In the genomic region with DNA sequence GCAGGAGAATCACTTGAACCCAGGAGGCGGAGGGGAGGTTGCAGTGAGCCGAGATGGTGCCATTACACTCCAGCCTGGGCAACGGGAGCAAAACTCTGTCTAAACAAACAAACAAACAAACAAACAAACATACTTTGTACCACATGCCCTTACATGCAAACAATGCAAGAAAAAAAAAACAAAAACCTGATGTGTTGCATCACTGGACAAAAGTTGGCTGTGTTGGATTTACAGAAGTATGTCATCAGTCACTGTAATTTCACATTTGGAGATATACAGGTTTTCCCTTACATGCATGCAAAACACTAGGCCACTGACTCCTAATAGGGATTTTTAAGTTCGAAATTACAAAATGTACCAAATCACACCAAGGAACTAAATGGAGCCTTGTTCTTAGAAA, we compare ENCODE assay signal across 23 cellular contexts.
DNase-seq lines count a peak whose midpoint lies in the region; ATAC-seq and TF ChIP-seq lines count a peak whose summit lies in the region.
"Had no signal": no experiment of that assay in that cellular context is flagged by ENCODE, and none has a peak within 500 bp of the region (broad histone marks: within the 10 kb centered on the region; RNA-seq: fewer than 3 reads in every experiment).

No MANE protein-coding gene starts in this region.

- H3K4me3 ChIP-seq in AG10803 (ENCODE audit: low read length): no peak overlapping the region
- H3K4me3 ChIP-seq in KMS-11 (IDR thresholded peaks at IDR 0.05; ENCODE audit: insufficient read depth, low read depth, low read length): no peak overlapping the region
- no peak overlapping the region for H3K4me3 ChIP-seq in mesenchymal stem cell (ENCODE audit: insufficient read depth in 1 of 2, low read depth in 1 of 2, low read length in 2 of 2)
- H3K4me3 ChIP-seq: Peyer's patch had no signal

- no peak overlapping the region for H3K14ac ChIP-seq in mesenchymal stem cell (ENCODE audit: low read length in 2 of 2)

- H4K8ac ChIP-seq in mesenchymal stem cell (ENCODE audit: low read length): no peak overlapping the region

- H2BK5ac ChIP-seq in mesenchymal stem cell (ENCODE audit: low read depth, low read length, poor library complexity, severe bottlenecking): no peak overlapping the region

- H3K27me3 Mint-ChIP-seq in chondrocyte (ENCODE audit: low read depth): no peaks in the 10 kb centered on the region
- no peaks in the 10 kb centered on the region for H3K27me3 Mint-ChIP-seq in stimulated activated naive CD8-positive, alpha-beta T cell treated with anti-CD3 and anti-CD28 coated beads, Interleukin-15, amount 100 ng/mL, for 72 hours
- H3K27me3 Mint-ChIP-seq: CD8-positive, alpha-beta memory T cell; IgD-negative memory B cell had no signal

- peak overlapping the region; percentile 46 for H3K27ac Mint-ChIP-seq in chondrocyte (ENCODE audit: unreplicated experiment)
- no peak overlapping the region for H3K27ac Mint-ChIP-seq in stimulated activated naive CD8-positive, alpha-beta T cell treated with anti-CD3 and anti-CD28 coated beads, Interleukin-15, amount 100 ng/mL, for 72 hours

- H3K36me3 ChIP-seq in KMS-11 (ENCODE audit: insufficient read depth) (no peaks in the 10 kb centered on the region), mesenchymal stem cell (ENCODE audit: control insufficient read depth in 1 of 2, insufficient read depth in 2 of 2, low read depth in 1 of 2, low read length in 2 of 2) (no peaks in the 10 kb centered on the region)
- H3K36me3 ChIP-seq: Peyer's patch had no signal

- H2BK12ac ChIP-seq in mesenchymal stem cell (ENCODE audit: low read length in 2 of 2): no peak overlapping the region

- no peaks in the 10 kb centered on the region for H3K36me3 Mint-ChIP-seq in chondrocyte (ENCODE audit: low read depth)

- no peak overlapping the region for H3K4me3 Mint-ChIP-seq in chondrocyte (ENCODE audit: unreplicated experiment)
- H3K4me3 Mint-ChIP-seq in stimulated activated naive CD8-positive, alpha-beta T cell treated with anti-CD3 and anti-CD28 coated beads, Interleukin-15, amount 100 ng/mL, for 72 hours: no peak overlapping the region
- H3K4me3 Mint-ChIP-seq: CD8-positive, alpha-beta memory T cell had no signal

- no peak overlapping the region for H2BK15ac ChIP-seq in mesenchymal stem cell (ENCODE audit: low read depth, poor library complexity, severe bottlenecking)

- H3K79me1 ChIP-seq in mesenchymal stem cell (replicated peaks; ENCODE audit: low read length, poor library complexity, severe bottlenecking): peaks cover 23% of the 10 kb centered on the region

- H3K9ac ChIP-seq in KMS-11: no peak overlapping the region
- H3K9ac ChIP-seq in mesenchymal stem cell (ENCODE audit: low read length): no peak overlapping the region

- H3K4ac ChIP-seq in mesenchymal stem cell (ENCODE audit: low read depth in 1 of 2, low read length in 2 of 2): no peak overlapping the region

- H4K91ac ChIP-seq in mesenchymal stem cell (ENCODE audit: low read length): no peak overlapping the region

- DNase-seq in AG10803 (ENCODE audit: low read depth) (peak; percentile 41), chondrocyte (ENCODE audit: low spot score) (no peak), fibroblast of peridontal ligament (ENCODE audit: extremely low read depth) (peak; percentile 50), DMS79 treated with DMSO at 0.1 percent for 48 hours (lab: John Stamatoyannopoulos, UW) (no peak), mesenchymal stem cell (no peak), DMS53 (lab: John Stamatoyannopoulos, UW) (no peak)
- no peak for DNase-seq in stimulated activated naive CD8-positive, alpha-beta T cell treated with anti-CD3 and anti-CD28 coated beads, Interleukin-15, amount 100 ng/mL, for 72 hours
- DNase-seq: C1 segment of cervical spinal cord; CD8-positive, alpha-beta memory T cell; DND-41; H7; MM.1S; NCI-H1092; NCI-H146; NCI-H2081; NCI-H2171 treated with DMSO at 0.1 percent for 48 hours; NCI-H446; NCI-H526 treated with DMSO at 0.1 percent for 48 hours; NK-92 treated with Interleukin-12 subunit alpha and Interleukin-12 subunit beta, amount 100 ng/mL, for 24 hours; Peyer's patch had no signal

- H3K27ac ChIP-seq in KMS-11 (no peak overlapping the region), mesenchymal stem cell (ENCODE audit: low read length, poor library complexity, severe bottlenecking) (no peak overlapping the region)
- H3K27ac ChIP-seq: HL-60, Peyer's patch had no signal

- peaks cover 97% of the 10 kb centered on the region for H3K79me2 ChIP-seq in KMS-11 (ENCODE audit: insufficient read depth, low read depth)

- H2AK5ac ChIP-seq in mesenchymal stem cell (ENCODE audit: low read length, severe bottlenecking): no peak overlapping the region

- no peak for TF ChIP-seq CTCF in AG10803 (conservative IDR thresholded peaks at IDR 0.05; ENCODE audit: low read length)
- no peak for TF ChIP-seq CTCF in KMS-11 (conservative IDR thresholded peaks at IDR 0.05; ENCODE audit: low read depth, low read length)
- TF ChIP-seq CTCF in chondrocyte (IDR thresholded peaks at IDR 0.05): no peak

- no peak overlapping the region for H3K18ac ChIP-seq in mesenchymal stem cell (ENCODE audit: low read depth in 1 of 2, low read length in 2 of 2)

- no peak overlapping the region for H3K23ac ChIP-seq in mesenchymal stem cell (ENCODE audit: low read length in 2 of 2)

- H2BK120ac ChIP-seq in mesenchymal stem cell (ENCODE audit: low read depth, low read length): no peak overlapping the region

- H3K4me2 ChIP-seq in KMS-11: 0 out of 2 replicates have a peak overlapping the region, but pooled peaks have one; percentile 3
- H3K4me2 ChIP-seq in mesenchymal stem cell (ENCODE audit: low read length, poor library complexity, severe bottlenecking): no peak overlapping the region

- no peaks in the 10 kb centered on the region for H3K27me3 ChIP-seq in KMS-11 (ENCODE audit: insufficient read depth, low read depth)
- no peaks in the 10 kb centered on the region for H3K27me3 ChIP-seq in mesenchymal stem cell (ENCODE audit: control insufficient read depth in 1 of 2, insufficient read depth in 1 of 2, low read length in 2 of 2)
- H3K27me3 ChIP-seq: Peyer's patch had no signal

- H4K20me1 ChIP-seq in KMS-11 (ENCODE audit: insufficient read depth): no peaks in the 10 kb centered on the region

- WGBS in mesenchymal stem cell: no CpG with 5 or more reads among the region's 4 CpGs

- H3K9me3 ChIP-seq in mesenchymal stem cell (ENCODE audit: control insufficient read depth, low read length): no peaks in the 10 kb centered on the region
- H3K9me3 ChIP-seq: Peyer's patch had no signal

- no peaks in the 10 kb centered on the region for H3K9me3 Mint-ChIP-seq in chondrocyte (ENCODE audit: low read depth)
- H3K9me3 Mint-ChIP-seq in stimulated activated naive CD8-positive, alpha-beta T cell treated with anti-CD3 and anti-CD28 coated beads, Interleukin-15, amount 100 ng/mL, for 72 hours: no peaks in the 10 kb centered on the region
- H3K9me3 Mint-ChIP-seq: CD8-positive, alpha-beta memory T cell; IgD-negative memory B cell had no signal

- no peak for ATAC-seq in stimulated activated naive CD8-positive, alpha-beta T cell treated with anti-CD3 and anti-CD28 coated beads, Interleukin-15, amount 100 ng/mL, for 72 hours

- H3K4me1 ChIP-seq in KMS-11 (ENCODE audit: low read depth, poor library complexity, severe bottlenecking) (peaks cover 61% of the 10 kb centered on the region), mesenchymal stem cell (ENCODE audit: control insufficient read depth, insufficient read depth, low read depth, low read length) (peaks cover 4% of the 10 kb centered on the region)

- peaks cover 47% of the 10 kb centered on the region for H3K4me1 Mint-ChIP-seq in chondrocyte (ENCODE audit: low read depth)
- H3K4me1 Mint-ChIP-seq in stimulated activated naive CD8-positive, alpha-beta T cell treated with anti-CD3 and anti-CD28 coated beads, Interleukin-15, amount 100 ng/mL, for 72 hours: peaks cover 31% of the 10 kb centered on the region

- H2AFZ ChIP-seq in KMS-11 (ENCODE audit: low read depth) (no peak overlapping the region), mesenchymal stem cell (ENCODE audit: low read depth, low read length) (no peak overlapping the region)

Comparison
In these comparisons a context has a peak if more than half of its experiments do, and no peak if none do; other contexts are left out.
1. DNase-seq: peak in AG10803 (single experiment) and fibroblast of peridontal ligament (single experiment); none in chondrocyte (single experiment), DMS79 treated with DMSO at 0.1 percent for 48 hours (single experiment), mesenchymal stem cell (single experiment), DMS53 (single experiment) and stimulated activated naive CD8-positive, alpha-beta T cell treated with anti-CD3 and anti-CD28 coated beads, Interleukin-15, amount 100 ng/mL, for 72 hours (0 of 2).